Comparison of ENCODE assay signal across 8 cellular contexts in the genomic region with DNA sequence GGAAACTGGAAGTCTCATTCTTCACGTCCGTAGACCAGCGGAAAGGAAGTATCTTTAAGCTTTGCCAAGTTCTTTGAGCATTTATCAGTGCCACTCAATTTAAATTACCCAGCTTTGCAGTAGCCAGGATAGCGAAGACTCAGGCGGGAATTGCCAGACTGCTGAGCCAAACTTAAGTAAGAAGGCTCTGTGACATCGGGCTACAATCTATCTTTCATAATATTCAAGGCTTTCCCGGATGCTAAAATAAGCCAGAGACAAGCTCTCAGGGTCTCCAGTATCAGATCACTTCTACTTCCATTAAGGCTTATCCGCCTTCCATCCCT. TPM values are rescaled to one million over a fixed set of nuclear protein-coding genes. Genes with fewer than 3 reads are reported as not detected.
DNase-seq lines count a peak whose midpoint lies in the region; ATAC-seq, FAIRE-seq and TF ChIP-seq lines count a peak whose summit lies in the region.

No MANE protein-coding gene starts in this region.

- H3K27ac ChIP-seq in dorsolateral prefrontal cortex, result peak overlapping the region in 23 of 59 donors; percentile 8 to 77 (median 44)

- DNase-seq in AG08395 (ENCODE audit: low spot score) (peak; percentile 26), dorsolateral prefrontal cortex (no peak), naive B cell (no peak), GM12892 (ENCODE audit: insufficient read length) (no peak), GM10266 (ENCODE audit: extremely low spot score) (no peak), OCI-M2 (lab: John Stamatoyannopoulos, UW; ENCODE audit: unreplicated experiment) (no peak)
- no peak for DNase-seq in Jurkat, Clone E6-1 (ENCODE audit: low read depth, low spot score)

- H3K27ac Mint-ChIP-seq in naive B cell, result peak overlapping the region in 5 of 6 donors; percentile 82 to 92 (median 89)

- no peaks in the 10 kb centered on the region for H3K27me3 ChIP-seq in dorsolateral prefrontal cortex

- peak overlapping the region; percentile 91 to 99 (median 96) for H3K4me3 Mint-ChIP-seq in naive B cell

- no peak for TF ChIP-seq POLR2A in GM12892 (IDR thresholded peaks at IDR 0.05; ENCODE audit: low read depth, low read length)

- H3K4me3 ChIP-seq in Jurkat, Clone E6-1 (ENCODE audit: low read length), result peak overlapping the region; percentile 90
- H3K4me3 ChIP-seq in dorsolateral prefrontal cortex, result peak overlapping the region; percentile 54 to 91 (median 76)

- peak; percentile 6 for ATAC-seq in GM21367 (IDR thresholded peaks at IDR 0.05; ENCODE audit: unreplicated experiment)
- ATAC-seq in naive B cell (ENCODE audit: low read depth in 2 of 2), result peak; percentile 11 to 13

- H3K4me1 Mint-ChIP-seq in naive B cell, result peaks cover 3 to 18% (median 16%) of the 10 kb centered on the region in 3 donors

- no peaks in the 10 kb centered on the region for H3K9me3 Mint-ChIP-seq in naive B cell

- peaks cover 0 to 4% of the 10 kb centered on the region in 2 donors for H3K36me3 Mint-ChIP-seq in naive B cell

- intact Hi-C loops in dorsolateral prefrontal cortex (cut with DNase I), result loop anchor here in 1 of 2 donors (5.0 kb wide), 1 partner anchor 204 kb away; the partner anchor contains the start of gene MED13

- no peak for FAIRE-seq in GM12892 (lab: Jason Lieb, UNC)

- no peaks in the 10 kb centered on the region for H3K27me3 Mint-ChIP-seq in naive B cell

- TF ChIP-seq CTCF in dorsolateral prefrontal cortex (IDR thresholded peaks at IDR 0.05 in 54 of 56, conservative IDR thresholded peaks at IDR 0.05 in 2 of 56; ENCODE audit: low read depth in 1 of 56, partially characterized antibody in 56 of 56) (no peak), GM10266 (IDR thresholded peaks at IDR 0.05; ENCODE audit: control insufficient read depth, insufficient read depth, low read depth, missing control alignments) (no peak)

RNA-seq across cellular contexts. Expression of gene BRIP1, which starts 0.4 kb away (rescaled TPM):
- 11.1 TPM for polyA plus RNA-seq in Jurkat, Clone E6-1 (2012; ENCODE audit: insufficient read depth, insufficient read length)
- total RNA-seq in dorsolateral prefrontal cortex, result 1 to 10 TPM in 94 of 120 experiments, under 1 TPM in 26; 0.47 to 3.9 (median 1.4) TPM
- polyA plus RNA-seq in naive B cell (ENCODE audit: low read depth in 6 of 6), result 1 to 10 TPM in 1 of 6 donors, under 1 TPM in 4, not detected in 1; 0.29 to 1.1 (median 0.44) TPM
- 10.9 TPM for polyA plus RNA-seq in GM12892 (2012; ENCODE audit: missing spikeins)
